In the genomic region with DNA sequence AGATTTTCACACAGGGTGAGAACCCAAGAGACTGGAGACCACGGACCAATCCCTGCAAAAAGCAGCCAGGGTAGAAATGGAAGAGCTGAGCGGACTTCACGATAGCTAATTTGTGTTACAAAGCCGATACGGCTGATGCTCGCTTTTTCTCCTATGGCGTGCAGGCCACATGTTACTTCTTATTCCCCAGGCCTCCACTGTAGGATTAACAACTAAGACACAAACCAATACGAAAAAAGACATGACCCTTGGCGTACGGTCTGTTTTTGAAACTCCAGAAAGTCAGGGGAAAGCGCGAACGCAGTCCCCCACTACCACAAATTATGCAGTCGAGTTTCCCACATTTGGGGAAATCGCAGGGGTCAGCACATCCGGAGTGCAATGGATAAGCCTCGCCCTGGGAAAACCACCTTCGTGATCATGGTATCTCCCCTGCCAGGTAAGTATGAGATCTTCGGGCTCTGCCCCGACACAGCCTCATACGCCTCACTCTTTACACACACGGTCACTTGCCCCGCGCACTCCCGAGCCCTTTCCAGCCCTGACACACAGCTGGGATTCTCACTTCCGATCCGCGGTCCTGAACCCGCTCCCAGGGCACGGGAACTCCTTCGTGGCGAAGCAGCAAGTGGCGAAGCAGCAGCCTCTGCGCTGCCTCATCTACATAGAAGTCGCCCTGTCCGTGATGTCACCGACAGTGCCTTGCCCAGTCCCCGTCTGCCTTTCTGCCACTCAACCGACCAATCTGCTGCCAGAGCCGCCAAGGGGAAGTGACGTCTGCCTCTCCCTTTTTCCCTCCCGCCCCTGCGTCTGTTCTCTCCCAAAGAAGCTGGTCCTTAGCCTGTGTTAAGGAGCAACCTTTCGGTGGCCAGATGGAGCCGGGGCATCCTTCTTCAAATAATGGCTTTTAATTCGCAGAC, we compare ENCODE assay signal across 8 cellular contexts. TPM values are rescaled to one million over a fixed set of nuclear protein-coding genes. Genes with fewer than 3 reads are reported as not detected.
DNase-seq lines count a peak whose midpoint lies in the region; ATAC-seq, FAIRE-seq and TF ChIP-seq lines count a peak whose summit lies in the region.
"Not testable (repeated sequence)": the region's sequence is repeated elsewhere in the genome, so short reads cannot be mapped to it uniquely, and the experiment has no call there.

Gene RNU1-3, minus strand, starts transcription at position 447 of the 920 bp plus-strand sequence.

- not testable (repeated sequence) for H3K27me3 Mint-ChIP-seq in activated B cell treated with CpG ODN at 0.5 μM for 24 hours; central memory CD8-positive, alpha-beta T cell

- POLR2A ChIA-PET in activated B cell treated with CpG ODN at 0.5 μM for 24 hours (lab: Charles Lee): not testable (repeated sequence)

- ATAC-seq in GM19455 (IDR thresholded peaks at IDR 0.05; ENCODE audit: unreplicated experiment) (peak; percentile 99), HG02623 (IDR thresholded peaks at IDR 0.05; ENCODE audit: unreplicated experiment) (peak; percentile 73), HG03342 (IDR thresholded peaks at IDR 0.05; ENCODE audit: unreplicated experiment) (peak; percentile 97), activated B cell treated with CpG ODN at 0.5 μM for 24 hours (ENCODE audit: low read depth) (peak; percentile 99), left lobe of liver (peak; percentile 99)
- peak; percentile 98 for ATAC-seq in central memory CD8-positive, alpha-beta T cell (replicated peaks; ENCODE audit: extremely low read depth, poor library complexity, severe bottlenecking)
- ATAC-seq in stimulated activated effector memory CD8-positive, alpha-beta T cell treated with anti-CD3 and anti-CD28 coated beads, Interleukin-12 subunit alpha, Interleukin-12 subunit beta, amount 100 ng/mL, for 72 hours: peak; percentile 98

- H3K4me1 Mint-ChIP-seq in activated B cell treated with CpG ODN at 0.5 μM for 24 hours; central memory CD8-positive, alpha-beta T cell; stimulated activated effector memory CD8-positive, alpha-beta T cell treated with anti-CD3 and anti-CD28 coated beads, Interleukin-12 subunit alpha, Interleukin-12 subunit beta, amount 100 ng/mL, for 72 hours: not testable (repeated sequence)

- intact Hi-C loops in activated B cell treated with CpG ODN at 0.5 μM for 24 hours (cut with micrococcal nuclease): not testable (repeated sequence)

- TF ChIP-seq POLR2A in GM12891 (IDR thresholded peaks at IDR 0.05; ENCODE audit: low read depth, low read length): not testable (repeated sequence)

- not testable (repeated sequence) for H3K27ac Mint-ChIP-seq in activated B cell treated with CpG ODN at 0.5 μM for 24 hours; central memory CD8-positive, alpha-beta T cell (ENCODE audit: low read depth); stimulated activated effector memory CD8-positive, alpha-beta T cell treated with anti-CD3 and anti-CD28 coated beads, Interleukin-12 subunit alpha, Interleukin-12 subunit beta, amount 100 ng/mL, for 72 hours

- FAIRE-seq in GM12891 (lab: Jason Lieb, UNC): peak; percentile 80

- not testable (repeated sequence) for H3K4me3 Mint-ChIP-seq in activated B cell treated with CpG ODN at 0.5 μM for 24 hours; central memory CD8-positive, alpha-beta T cell; stimulated activated effector memory CD8-positive, alpha-beta T cell treated with anti-CD3 and anti-CD28 coated beads, Interleukin-12 subunit alpha, Interleukin-12 subunit beta, amount 100 ng/mL, for 72 hours

- not testable (repeated sequence) for H3K36me3 Mint-ChIP-seq in activated B cell treated with CpG ODN at 0.5 μM for 24 hours (ENCODE audit: low read depth); central memory CD8-positive, alpha-beta T cell (ENCODE audit: insufficient read depth); stimulated activated effector memory CD8-positive, alpha-beta T cell treated with anti-CD3 and anti-CD28 coated beads, Interleukin-12 subunit alpha, Interleukin-12 subunit beta, amount 100 ng/mL, for 72 hours

- TF ChIP-seq CTCF in activated B cell treated with CpG ODN at 0.5 μM for 24 hours (IDR thresholded peaks at IDR 0.05): not testable (repeated sequence)

- DNase-seq in GM12891 (ENCODE audit: insufficient read length, low spot score); activated B cell treated with CpG ODN at 0.5 μM for 24 hours; central memory CD8-positive, alpha-beta T cell (ENCODE audit: low spot score in 2 of 2); left lobe of liver (ENCODE audit: low spot score); stimulated activated effector memory CD8-positive, alpha-beta T cell treated with anti-CD3 and anti-CD28 coated beads, Interleukin-12 subunit alpha, Interleukin-12 subunit beta, amount 100 ng/mL, for 72 hours (ENCODE audit: low spot score in 2 of 2): not testable (repeated sequence)

- not testable (repeated sequence) for H3K9me3 Mint-ChIP-seq in activated B cell treated with CpG ODN at 0.5 μM for 24 hours; central memory CD8-positive, alpha-beta T cell; stimulated activated effector memory CD8-positive, alpha-beta T cell treated with anti-CD3 and anti-CD28 coated beads, Interleukin-12 subunit alpha, Interleukin-12 subunit beta, amount 100 ng/mL, for 72 hours

- CTCF ChIA-PET in activated B cell treated with CpG ODN at 0.5 μM for 24 hours (lab: Charles Lee): not testable (repeated sequence)

RNA-seq across cellular contexts. Expression of gene RNU1-3, which starts in this region (rescaled TPM):
- polyA plus RNA-seq in GM12891 (2012; ENCODE audit: low read depth, missing spikeins): 40.8 TPM
- 3,526 and 4,195 TPM in 2 replicates for total RNA-seq in activated B cell treated with CpG ODN at 0.5 μM for 24 hours
- total RNA-seq in left lobe of liver: 1,159 TPM
